In genomic region chr2:76584474-76584873, GRCh38 we compare ENCODE assay signal across 35 cellular contexts.
"Had no signal": no experiment of that assay in that cellular context is flagged by ENCODE, and none has a peak within 500 bp of the region (broad histone marks: within the 10 kb centered on the region; RNA-seq: fewer than 3 reads in every experiment).

No MANE protein-coding gene starts in this region.

- H3K36me3 ChIP-seq: Peyer's patch had no signal

- FAIRE-seq: bronchial epithelial cell, colon had no signal

- H3K4me3 ChIP-seq: Peyer's patch had no signal

- H3K27ac ChIP-seq: Peyer's patch, RWPE1, VCaP had no signal

- H3K9me3 ChIP-seq: Peyer's patch had no signal

- H3K27me3 ChIP-seq: Peyer's patch had no signal

- DNase-seq: activated B cell treated with CpG ODN at 0.5 μM for 24 hours; activated CD4-positive, alpha-beta memory T cell treated with anti-CD3 and anti-CD28 coated beads for 36 hours; activated CD4-positive, alpha-beta T cell treated with anti-CD3 and anti-CD28 coated beads for 4 hours; activated CD4-positive, alpha-beta T cell treated with anti-CD3 and anti-CD28 coated beads, Interleukin-2, amount 50 U/mL, for 1 hour; activated CD4-positive, CD25-positive, alpha-beta regulatory T cell treated with anti-CD3 and anti-CD28 coated beads, Interleukin-2, amount 50 U/mL, for 72 hours; activated CD8-positive, alpha-beta memory T cell treated with anti-CD3 and anti-CD28 coated beads, Interleukin-2, amount 50 U/mL, for 4 hours; activated gamma-delta T cell treated with Interleukin-2 at 50 U/mL for 16 hours; activated naive CD4-positive, alpha-beta T cell treated with anti-CD3 and anti-CD28 coated beads for 36 hours; activated naive CD8-positive, alpha-beta T cell treated with anti-CD3 and anti-CD28 coated beads, Interleukin-2, amount 50 U/mL, for 24 hours; activated T-cell treated with anti-CD3 and anti-CD28 coated beads for 4 hours; activated T-cell treated with anti-CD3 and anti-CD28 coated beads, Interleukin-2, amount 50 U/mL, for 4 hours; anterior cingulate cortex; central memory CD4-positive, alpha-beta T cell; NCI-H1092 treated with DMSO at 0.1 percent for 48 hours; NCI-H1417 treated with DMSO at 0.1 percent for 48 hours; NCI-H187 treated with DMSO at 0.1 percent for 48 hours; NCI-H2081; NCI-H226; NCI-H446 treated with DMSO at 0.1 percent for 48 hours; NCI-H524; NCI-H69; NCI-H82; Peyer's patch; SIG-M5; SW 1271; T-helper 1 cell; T-helper 2 cell; T-helper 9 cell had no signal

- ATAC-seq: activated naive CD4-positive, alpha-beta T cell treated with anti-CD3 and anti-CD28 coated beads, Interleukin-2, amount 50 U/mL, for 72 hours; activated naive CD8-positive, alpha-beta T cell treated with anti-CD3 and anti-CD28 coated beads, Interleukin-2, amount 50 U/mL, for 24 hours; activated T-cell treated with anti-CD3 and anti-CD28 coated beads, Interleukin-2, amount 50 U/mL, for 4 hours; Right ventricle myocardium inferior; SK-N-SH treated with all-trans-retinoic acid at 6 μM for 48 hours had no signal

- H3K4me1 ChIP-seq: Peyer's patch had no signal
